Comparison of ENCODE assay signal across 1 cellular context in genomic region chrX:153829549-153829798, GRCh38.
TF ChIP-seq lines count a peak whose summit lies in the region.

No MANE protein-coding gene starts in this region.

TF ChIP-seq in HepG2, 621 proteins besides CTCF, POLR2A, EP300 and RAD21:
- TF ChIP-seq THAP9 (CRISPR knock-in tag; IDR thresholded peaks at IDR 0.05; ENCODE audit: borderline replicate concordance), result no peak
- TF ChIP-seq ZNF614 (CRISPR knock-in tag; IDR thresholded peaks at IDR 0.05; ENCODE audit: borderline replicate concordance), result no peak
- no peak for TF ChIP-seq ZBTB49 (CRISPR knock-in tag; IDR thresholded peaks at IDR 0.05; ENCODE audit: borderline replicate concordance)
- TF ChIP-seq SRY (CRISPR knock-in tag; IDR thresholded peaks at IDR 0.05), result no peak
- TF ChIP-seq ZBTB34 (CRISPR knock-in tag; IDR thresholded peaks at IDR 0.05), result no peak
- no peak for TF ChIP-seq ZNF460 (CRISPR knock-in tag; IDR thresholded peaks at IDR 0.05; ENCODE audit: borderline replicate concordance)
- TF ChIP-seq SALL2 (CRISPR knock-in tag; IDR thresholded peaks at IDR 0.05), result no peak
- no peak for TF ChIP-seq HOXA9 (CRISPR knock-in tag; IDR thresholded peaks at IDR 0.05; ENCODE audit: borderline replicate concordance)
- TF ChIP-seq SMAD9 (CRISPR knock-in tag; IDR thresholded peaks at IDR 0.05), result no peak
- no peak for TF ChIP-seq TEAD3 (CRISPR knock-in tag; optimal IDR thresholded peaks at IDR 0.05; ENCODE audit: borderline replicate concordance)
- TF ChIP-seq RBFOX2 (IDR thresholded peaks at IDR 0.05; ENCODE audit: low read depth, low read length), result no peak
- no peak for TF ChIP-seq ZFAT (CRISPR knock-in tag; conservative IDR thresholded peaks at IDR 0.05)
- no peak for TF ChIP-seq IRF9 (CRISPR knock-in tag; IDR thresholded peaks at IDR 0.05; ENCODE audit: borderline replicate concordance)
- TF ChIP-seq ZNF883 (CRISPR knock-in tag; IDR thresholded peaks at IDR 0.05; ENCODE audit: not compliant biosample characterization), result no peak
- no peak for TF ChIP-seq HIVEP1 (CRISPR knock-in tag; IDR thresholded peaks at IDR 0.05)
- no peak for TF ChIP-seq MED8 (CRISPR knock-in tag; IDR thresholded peaks at IDR 0.05; ENCODE audit: insufficient replicate concordance)
